Comparison of ENCODE assay signal across 1 cellular context in genomic region chr4:80268081-80268823, GRCh38.
TF ChIP-seq lines count a peak whose summit lies in the region.

No MANE protein-coding gene starts in this region.

TF ChIP-seq in IMR-90, 13 proteins besides CTCF, POLR2A, EP300 and RAD21:
- TF ChIP-seq MXI1 (IDR thresholded peaks at IDR 0.05; ENCODE audit: borderline replicate concordance, low read depth, low read length), result peak; percentile 97
- TF ChIP-seq NFE2L2 (IDR thresholded peaks at IDR 0.05; ENCODE audit: low read depth, low read length), result no peak
- peak; percentile 66 for TF ChIP-seq BHLHE40 (IDR thresholded peaks at IDR 0.05; ENCODE audit: low read depth, low read length)
- no peak for TF ChIP-seq RCOR1 (IDR thresholded peaks at IDR 0.05; ENCODE audit: insufficient replicate concordance, low read length)
- TF ChIP-seq USF2 (IDR thresholded peaks at IDR 0.05; ENCODE audit: low read depth, low read length), result peak; percentile 61; the same call in 1 of the 2 replicates
- no peak for TF ChIP-seq FOS (IDR thresholded peaks at IDR 0.05; ENCODE audit: low read depth, low read length)
- no peak for TF ChIP-seq CEBPB (IDR thresholded peaks at IDR 0.05; ENCODE audit: low read depth, low read length)
- peak; percentile 86 for TF ChIP-seq MAFK (IDR thresholded peaks at IDR 0.05; ENCODE audit: low read depth, low read length)
